In genomic region chr2:119311831-119312230, GRCh38 we compare ENCODE assay signal across 2 cellular contexts.
TF ChIP-seq lines count a peak whose summit lies in the region.

No MANE protein-coding gene starts in this region.

TF ChIP-seq in HepG2, 621 proteins besides CTCF, POLR2A, EP300 and RAD21 (continues in another document):
- TF ChIP-seq TMF1 (CRISPR knock-in tag; IDR thresholded peaks at IDR 0.05; ENCODE audit: low read depth) (no peak), NCOA1 (CRISPR knock-in tag; IDR thresholded peaks at IDR 0.05) (no peak), SRY (CRISPR knock-in tag; IDR thresholded peaks at IDR 0.05) (no peak), JARID2 (CRISPR knock-in tag; IDR thresholded peaks at IDR 0.05; ENCODE audit: insufficient replicate concordance) (no peak), RARG (CRISPR knock-in tag; IDR thresholded peaks at IDR 0.05; ENCODE audit: low read depth) (no peak), ZNF282 (IDR thresholded peaks at IDR 0.05; ENCODE audit: partially characterized antibody) (no peak), DPF2 (CRISPR knock-in tag; IDR thresholded peaks at IDR 0.05; ENCODE audit: borderline replicate concordance, low read depth) (no peak), ZNF878 (CRISPR knock-in tag; IDR thresholded peaks at IDR 0.05) (no peak), ZNF180 (CRISPR knock-in tag; IDR thresholded peaks at IDR 0.05; ENCODE audit: borderline replicate concordance, low read depth) (no peak), THAP9 (CRISPR knock-in tag; IDR thresholded peaks at IDR 0.05; ENCODE audit: borderline replicate concordance) (no peak), TEAD3 (CRISPR knock-in tag; optimal IDR thresholded peaks at IDR 0.05; ENCODE audit: borderline replicate concordance) (no peak), MXD1 (CRISPR knock-in tag; IDR thresholded peaks at IDR 0.05) (no peak), MNT (IDR thresholded peaks at IDR 0.05) (no peak), SPEN (CRISPR knock-in tag; IDR thresholded peaks at IDR 0.05; ENCODE audit: low read depth) (no peak), NFIC (IDR thresholded peaks at IDR 0.05; ENCODE audit: low read length) (no peak), PRPF4 (IDR thresholded peaks at IDR 0.05; ENCODE audit: low read depth, low read length, poor library complexity, severe bottlenecking) (no peak), MBNL3 (CRISPR knock-in tag; conservative IDR thresholded peaks at IDR 0.05) (no peak), ZNF441 (CRISPR knock-in tag; IDR thresholded peaks at IDR 0.05; ENCODE audit: borderline replicate concordance) (no peak)

TF ChIP-seq in WTC11, 78 proteins besides CTCF, POLR2A, EP300 and RAD21:
- no peak for TF ChIP-seq MYBL2 (CRISPR knock-in tag; IDR thresholded peaks at IDR 0.05)
- no peak for TF ChIP-seq ZNF423 (CRISPR knock-in tag; IDR thresholded peaks at IDR 0.05)
- no peak for TF ChIP-seq ZNF263 (CRISPR knock-in tag; IDR thresholded peaks at IDR 0.05; ENCODE audit: low read depth)
- TF ChIP-seq ZNF532 (CRISPR knock-in tag; IDR thresholded peaks at IDR 0.05; ENCODE audit: borderline replicate concordance): no peak
- no peak for TF ChIP-seq OVOL2 (CRISPR knock-in tag; IDR thresholded peaks at IDR 0.05; ENCODE audit: borderline replicate concordance)
- no peak for TF ChIP-seq MLX (CRISPR knock-in tag; IDR thresholded peaks at IDR 0.05)
- TF ChIP-seq RORB (CRISPR knock-in tag; IDR thresholded peaks at IDR 0.05): no peak
- TF ChIP-seq ZNF317 (CRISPR knock-in tag; IDR thresholded peaks at IDR 0.05; ENCODE audit: borderline replicate concordance, low read depth): no peak
- TF ChIP-seq AFF4 (CRISPR knock-in tag; IDR thresholded peaks at IDR 0.05; ENCODE audit: borderline replicate concordance): no peak
- no peak for TF ChIP-seq ARID4B (CRISPR knock-in tag; IDR thresholded peaks at IDR 0.05; ENCODE audit: borderline replicate concordance)
- TF ChIP-seq CREM (CRISPR knock-in tag; IDR thresholded peaks at IDR 0.05): no peak
- TF ChIP-seq ATF3 (CRISPR knock-in tag; conservative IDR thresholded peaks at IDR 0.05): no peak
- no peak for TF ChIP-seq ZBTB43 (CRISPR knock-in tag; IDR thresholded peaks at IDR 0.05)
- TF ChIP-seq SMAD3 (CRISPR knock-in tag; IDR thresholded peaks at IDR 0.05; ENCODE audit: borderline replicate concordance): no peak
- no peak for TF ChIP-seq TEAD4 (CRISPR knock-in tag; IDR thresholded peaks at IDR 0.05)
